17 cellular contexts compared by ENCODE assay signal in genomic region chr12:70971395-70971794, GRCh38. TPM values are rescaled to one million over a fixed set of nuclear protein-coding genes. Genes with fewer than 3 reads are reported as not detected.
DNase-seq lines count a peak whose midpoint lies in the region; ATAC-seq lines count a peak whose summit lies in the region.
"Had no signal": no experiment of that assay in that cellular context is flagged by ENCODE, and none has a peak within 500 bp of the region (broad histone marks: within the 10 kb centered on the region; RNA-seq: fewer than 3 reads in every experiment).

No MANE protein-coding gene starts in this region.

- POLR2A ChIA-PET in activated CD8-positive, alpha-beta T cell treated with anti-CD3 and anti-CD28 coated beads, Interleukin-2, amount 10 ng/mL, durations not matched to agents 7 days and 5 days (lab: Charles Lee) = no interaction called here

- ATAC-seq in HG03565 (IDR thresholded peaks at IDR 0.05; ENCODE audit: unreplicated experiment) (no peak), HG03342 (IDR thresholded peaks at IDR 0.05; ENCODE audit: unreplicated experiment) (no peak)
- ATAC-seq in activated CD8-positive, alpha-beta T cell treated with anti-CD3 and anti-CD28 coated beads, Interleukin-2, amount 10 ng/mL, durations not matched to agents 7 days and 5 days = no peak
- ATAC-seq: psoas muscle had no signal

- CTCF ChIA-PET in activated CD8-positive, alpha-beta T cell treated with anti-CD3 and anti-CD28 coated beads, Interleukin-2, amount 10 ng/mL, durations not matched to agents 7 days and 5 days (lab: Charles Lee) = no interaction called here

- no peaks in the 10 kb centered on the region for H3K27me3 Mint-ChIP-seq in activated CD8-positive, alpha-beta T cell treated with anti-CD3 and anti-CD28 coated beads, Interleukin-2, amount 10 ng/mL, durations not matched to agents 7 days and 5 days (ENCODE audit: low read depth)

- no peaks in the 10 kb centered on the region for H3K36me3 Mint-ChIP-seq in activated CD8-positive, alpha-beta T cell treated with anti-CD3 and anti-CD28 coated beads, Interleukin-2, amount 10 ng/mL, durations not matched to agents 7 days and 5 days (ENCODE audit: low read depth)

- DNase-seq in AG08396 (ENCODE audit: low spot score) (peak; percentile 11), M059J (ENCODE audit: low read depth) (peak; percentile 30), dedifferentiated amniotic fluid mesenchymal stem cell (ENCODE audit: extremely low spot score) (peak; percentile 56), kidney glomerular epithelial cell (lab: John Stamatoyannopoulos, UW) (peak; percentile 42), Ammon's horn (ENCODE audit: low spot score) (no peak)
- no peak for DNase-seq in activated CD8-positive, alpha-beta T cell treated with anti-CD3 and anti-CD28 coated beads, Interleukin-2, amount 10 ng/mL, durations not matched to agents 7 days and 5 days
- DNase-seq: ACHN; activated CD4-positive, alpha-beta T cell treated with anti-CD3 and anti-CD28 coated beads for 1 hour; activated gamma-delta T cell treated with Interleukin-2 at 50 U/mL for 16 hours; islet precursor cell; MG63; nephron progenitor cell; psoas muscle; stimulated activated CD4-positive, alpha-beta T cell treated with anti-CD3 and anti-CD28 coated beads, Interleukin-15, amount 100 ng/mL, for 24 hours; stimulated activated naive CD4-positive, alpha-beta T cell treated with Interleukin-2 at 50 U/mL for 16 hours had no signal

- no peaks in the 10 kb centered on the region for H3K9me3 Mint-ChIP-seq in activated CD8-positive, alpha-beta T cell treated with anti-CD3 and anti-CD28 coated beads, Interleukin-2, amount 10 ng/mL, durations not matched to agents 7 days and 5 days (ENCODE audit: insufficient read depth)
- H3K9me3 Mint-ChIP-seq: nephron progenitor cell had no signal

- H3K27ac Mint-ChIP-seq in activated CD8-positive, alpha-beta T cell treated with anti-CD3 and anti-CD28 coated beads, Interleukin-2, amount 10 ng/mL, durations not matched to agents 7 days and 5 days = no peak overlapping the region
- H3K27ac Mint-ChIP-seq: nephron progenitor cell had no signal

- no peak overlapping the region for H3K4me3 Mint-ChIP-seq in activated CD8-positive, alpha-beta T cell treated with anti-CD3 and anti-CD28 coated beads, Interleukin-2, amount 10 ng/mL, durations not matched to agents 7 days and 5 days
- H3K4me3 Mint-ChIP-seq: nephron progenitor cell had no signal

- no peaks in the 10 kb centered on the region for H3K4me1 Mint-ChIP-seq in activated CD8-positive, alpha-beta T cell treated with anti-CD3 and anti-CD28 coated beads, Interleukin-2, amount 10 ng/mL, durations not matched to agents 7 days and 5 days (ENCODE audit: low read depth)

RNA-seq across cellular contexts. Expression of gene PTPRR, which starts 50.9 kb away (rescaled TPM):
- 6.9 and 14.4 TPM in 2 replicates for total RNA-seq in M059J (2014; rRNA removed; shearing (Covaris generic))
- total RNA-seq in activated CD8-positive, alpha-beta T cell treated with anti-CD3 and anti-CD28 coated beads, Interleukin-2, amount 10 ng/mL, durations not matched to agents 7 days and 5 days = not detected

Comparison
In these comparisons a context has a peak if more than half of its experiments do, and no peak if none do; other contexts are left out.
1. DNase-seq: peak in AG08396 (single experiment), M059J (single experiment), dedifferentiated amniotic fluid mesenchymal stem cell (single experiment) and kidney glomerular epithelial cell (single experiment); none in activated CD8-positive, alpha-beta T cell treated with anti-CD3 and anti-CD28 coated beads, Interleukin-2, amount 10 ng/mL, durations not matched to agents 7 days and 5 days (single experiment) and Ammon's horn (single experiment).